Comparison of ENCODE assay signal across 17 cellular contexts in the genomic region with DNA sequence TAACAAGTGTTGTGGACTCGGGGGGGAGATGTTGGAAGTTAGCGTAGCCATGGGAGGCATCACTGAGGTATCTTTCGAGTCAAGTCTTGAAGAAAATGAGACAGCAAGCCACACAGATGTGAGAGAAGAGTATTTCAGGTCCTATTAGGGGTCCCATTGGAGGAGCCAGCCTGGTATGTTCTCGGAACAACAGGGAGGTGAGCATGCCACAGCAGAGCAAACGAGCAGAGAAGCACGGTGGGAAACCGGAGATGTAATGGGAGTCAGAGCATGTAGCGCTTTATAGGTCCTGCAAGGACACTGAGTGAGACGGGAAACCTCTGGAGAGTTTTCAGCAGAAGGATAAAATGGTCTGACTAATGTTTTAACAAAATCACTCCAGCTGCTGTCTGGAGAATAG.
"Had no signal": no experiment of that assay in that cellular context is flagged by ENCODE, and none has a peak within 500 bp of the region (broad histone marks: within the 10 kb centered on the region; RNA-seq: fewer than 3 reads in every experiment).

No MANE protein-coding gene starts in this region.

- H3K27ac Mint-ChIP-seq: memory B cell; naive thymus-derived CD4-positive, alpha-beta T cell had no signal

- H3K27me3 Mint-ChIP-seq: memory B cell had no signal

- H3K4me3 ChIP-seq: esophagus squamous epithelium, gastroesophageal sphincter, left ventricle myocardium inferior, lower lobe of right lung, ovary, smooth muscle cell had no signal

- H3K27me3 ChIP-seq: esophagus squamous epithelium, gastroesophageal sphincter, ovary had no signal

- H3K4me3 Mint-ChIP-seq: memory B cell; naive thymus-derived CD4-positive, alpha-beta T cell had no signal

- DNase-seq: esophagus squamous epithelium; foreskin fibroblast; glutamatergic neuron; islet precursor cell; left ventricle myocardium inferior; lower lobe of right lung; midbrain; naive thymus-derived CD4-positive, alpha-beta T cell; ovary; right cardiac atrium; stimulated activated CD4-positive, alpha-beta T cell treated with anti-CD3 and anti-CD28 coated beads, Interleukin-2, amount 100 ng/mL, for 48 hours; stimulated activated naive CD4-positive, alpha-beta T cell treated with Interleukin-2 at 50 U/mL for 16 hours; trophoblast cell had no signal

- H3K27ac ChIP-seq: esophagus squamous epithelium, gastroesophageal sphincter, left ventricle myocardium inferior, lower lobe of right lung, neutrophil, ovary had no signal

- H3K9me3 Mint-ChIP-seq: memory B cell; naive thymus-derived CD4-positive, alpha-beta T cell had no signal

- H3K9me3 ChIP-seq: esophagus squamous epithelium, gastroesophageal sphincter, left ventricle myocardium inferior, lower lobe of right lung, neutrophil, ovary had no signal

- ATAC-seq: gastroesophageal sphincter; lower lobe of right lung; naive thymus-derived CD4-positive, alpha-beta T cell; right cardiac atrium had no signal

- H3K36me3 ChIP-seq: ovary had no signal

- H3K4me1 ChIP-seq: lower lobe of right lung had no signal

- H3K4me2 ChIP-seq: smooth muscle cell had no signal
